Comparison of ENCODE assay signal across 21 cellular contexts in genomic region chr18:31407649-31408048, GRCh38.
DNase-seq lines count a peak whose midpoint lies in the region; ATAC-seq and TF ChIP-seq lines count a peak whose summit lies in the region.
"Had no signal": no experiment of that assay in that cellular context is flagged by ENCODE, and none has a peak within 500 bp of the region (broad histone marks: within the 10 kb centered on the region; RNA-seq: fewer than 3 reads in every experiment).

No MANE protein-coding gene starts in this region.

- H3K4me3 ChIP-seq in GM12865 (ENCODE audit: low read depth, low read length) (no peak overlapping the region), epithelial cell of esophagus (ENCODE audit: low read length) (no peak overlapping the region)
- H3K4me3 ChIP-seq: GM23248, K562 had no signal

- DNase-seq in GM12865 (ENCODE audit: low read depth): peak; percentile 52
- peak; percentile 48 for DNase-seq in epithelial cell of esophagus (ENCODE audit: low read depth)
- no peak for DNase-seq in NCI-H524 treated with DMSO at 0.1 percent for 48 hours (lab: John Stamatoyannopoulos, UW)
- DNase-seq in iPS-NIHi7 (ENCODE audit: extremely low spot score): no peak
- DNase-seq in NCI-H1694 (lab: John Stamatoyannopoulos, UW): no peak
- DNase-seq: CD8-positive, alpha-beta memory T cell; GM23248; H9; HFFc6; NCI-H1092; NCI-H1436; NCI-H1930; NCI-H510A; NCI-H774; NK-92 treated with Interleukin-12 subunit alpha and Interleukin-12 subunit beta, amount 100 ng/mL, for 24 hours; T-helper 1 cell had no signal

- TF ChIP-seq CTCF in GM12865 (IDR thresholded peaks at IDR 0.05; ENCODE audit: insufficient read depth, low read depth, low read length, missing control alignments) (no peak), epithelial cell of esophagus (IDR thresholded peaks at IDR 0.05; ENCODE audit: insufficient read depth, low read depth, low read length, missing control alignments) (no peak)

- peak; percentile 84 for ATAC-seq in GM18868 (IDR thresholded peaks at IDR 0.05; ENCODE audit: unreplicated experiment)
- peak; percentile 90 for ATAC-seq in HG02870 (IDR thresholded peaks at IDR 0.05; ENCODE audit: unreplicated experiment)
- ATAC-seq: HepG2, K562, SK-N-SH treated with all-trans-retinoic acid at 6 μM for 48 hours had no signal

Comparison
In these comparisons a context has a peak if more than half of its experiments do, and no peak if none do; other contexts are left out.
1. DNase-seq: peak in GM12865 (single experiment) and epithelial cell of esophagus (single experiment); none in NCI-H524 treated with DMSO at 0.1 percent for 48 hours (single experiment), iPS-NIHi7 (single experiment) and NCI-H1694 (single experiment).